Comparison of ENCODE assay signal across 25 cellular contexts in genomic region chr1:182238421-182238820, GRCh38.
"Had no signal": no experiment of that assay in that cellular context is flagged by ENCODE, and none has a peak within 500 bp of the region (broad histone marks: within the 10 kb centered on the region; RNA-seq: fewer than 3 reads in every experiment).

No MANE protein-coding gene starts in this region.

- H3K27me3 ChIP-seq: colonic mucosa, dorsolateral prefrontal cortex, esophagus muscularis mucosa, esophagus squamous epithelium, foreskin keratinocyte, gastrocnemius medialis, gastroesophageal sphincter, heart left ventricle, heart right ventricle had no signal

- H3K27me3 Mint-ChIP-seq: dendritic cell treated with granulocyte-macrophage colony-stimulating factor and Interleukin-4, amounts not matched to agents 40 ng/mL and 50 ng/mL, for 4 days had no signal

- ATAC-seq: effector memory CD8-positive, alpha-beta T cell; esophagus mucosa; foreskin keratinocyte; gastrocnemius medialis; gastroesophageal sphincter; heart left ventricle; heart right ventricle had no signal

- H3K27ac ChIP-seq: colonic mucosa, coronary artery, dorsolateral prefrontal cortex, epithelial cell of prostate, esophagus muscularis mucosa, esophagus squamous epithelium, foreskin keratinocyte, gastrocnemius medialis, gastroesophageal sphincter, heart left ventricle, heart right ventricle had no signal

- H3K36me3 ChIP-seq: colonic mucosa, esophagus muscularis mucosa, esophagus squamous epithelium, gastrocnemius medialis, gastroesophageal sphincter, heart left ventricle, heart right ventricle had no signal

- H3K9me3 ChIP-seq: colonic mucosa, esophagus muscularis mucosa, esophagus squamous epithelium, gastrocnemius medialis, gastroesophageal sphincter, heart left ventricle, heart right ventricle had no signal

- H3K4me3 Mint-ChIP-seq: dendritic cell treated with granulocyte-macrophage colony-stimulating factor and Interleukin-4, amounts not matched to agents 40 ng/mL and 50 ng/mL, for 4 days; effector memory CD8-positive, alpha-beta T cell; endodermal cell had no signal

- H3K9me3 Mint-ChIP-seq: dendritic cell treated with granulocyte-macrophage colony-stimulating factor and Interleukin-4, amounts not matched to agents 40 ng/mL and 50 ng/mL, for 4 days; effector memory CD8-positive, alpha-beta T cell; endodermal cell had no signal

- H3K4me3 ChIP-seq: colonic mucosa, coronary artery, dorsolateral prefrontal cortex, esophagus muscularis mucosa, esophagus squamous epithelium, gastrocnemius medialis, gastroesophageal sphincter, heart left ventricle, heart right ventricle had no signal

- H3K27ac Mint-ChIP-seq: dendritic cell treated with granulocyte-macrophage colony-stimulating factor and Interleukin-4, amounts not matched to agents 40 ng/mL and 50 ng/mL, for 4 days; effector memory CD8-positive, alpha-beta T cell; endodermal cell had no signal

- DNase-seq: colonic mucosa; cortex of kidney; dermis blood vessel endothelial cell; dorsolateral prefrontal cortex; effector CD4-positive, alpha-beta T cell; effector CD8-positive, alpha-beta T cell; effector memory CD4-positive, alpha-beta T cell; effector memory CD8-positive, alpha-beta T cell; endodermal cell; erythroblast; esophagus squamous epithelium; foreskin fibroblast; foreskin keratinocyte; foreskin melanocyte; gastrocnemius medialis; glutamatergic neuron; head of caudate nucleus; heart left ventricle; heart right ventricle had no signal

- H3K4me1 ChIP-seq: colonic mucosa, gastroesophageal sphincter had no signal
